ENCODE assay signal across 19 cellular contexts in genomic region chr2:25829377-25829704, GRCh38. TPM values are rescaled to one million over a fixed set of nuclear protein-coding genes. Genes with fewer than 3 reads are reported as not detected.
A peak's percentile ranks its signal among the peaks of the same experiment; 100 is the strongest.
DNase-seq lines count a peak whose midpoint lies in the region; ATAC-seq, FAIRE-seq and TF ChIP-seq lines count a peak whose summit lies in the region.
"Had no signal": no experiment of that assay in that cellular context is flagged by ENCODE, and none has a peak within 500 bp of the region (broad histone marks: within the 10 kb centered on the region; RNA-seq: fewer than 3 reads in every experiment).

No MANE protein-coding gene starts in this region.

- no peak overlapping the region for H3K9ac ChIP-seq in K562 (ENCODE audit: insufficient read depth in 1 of 2, low read depth in 2 of 2, low read length in 2 of 2)

- no peak overlapping the region for H3K4me3 ChIP-seq in K562

- no peak for TF ChIP-seq RAD21 in K562 (CRISPR knock-in tag; conservative IDR thresholded peaks at IDR 0.05 in 1 of 2, IDR thresholded peaks at IDR 0.05 in 1 of 2)

- 94% methylated on average over 1 of the region's 1 CpG for WGBS in K562 (ENCODE audit: insufficient coverage, low coverage, missing lambda C conversion rate)

- peaks cover 20% of the 10 kb centered on the region for H3K79me2 ChIP-seq in K562 (ENCODE audit: control insufficient read depth, insufficient read depth, low read length)

- H3K27ac ChIP-seq in K562 (ENCODE audit: extremely low read depth, low read depth, low read length), result no peak overlapping the region

- no peak overlapping the region for H3K4me2 ChIP-seq in K562 (ENCODE audit: insufficient read depth, low read length)

- TF ChIP-seq POLR2A in K562 (conservative IDR thresholded peaks at IDR 0.05), result no peak

- DNase-seq in stimulated activated naive CD8-positive, alpha-beta T cell treated with anti-CD3 and anti-CD28 coated beads, Interleukin-15, Interleukin-2, amounts not matched to agents 100 U/mL and 50 U/mL, for 24 hours, result no peak
- DNase-seq in K562 (ENCODE audit: extremely low read depth in 1 of 4, low spot score in 3 of 4), result no peak
- DNase-seq in left lobe of liver (ENCODE audit: low spot score), result no peak
- DNase-seq in iPS-NIHi11 (ENCODE audit: low spot score), result no peak
- DNase-seq in cerebellum (ENCODE audit: low spot score), result no peak
- DNase-seq: activated CD4-positive, alpha-beta T cell treated with anti-CD3 and anti-CD28 coated beads, Interleukin-2, amount 10 ng/mL, durations not matched to agents 7 days and 5 days; cerebellar nuclear complex; effector CD8-positive, alpha-beta T cell; naive thymus-derived CD4-positive, alpha-beta T cell; NCI-H146; NCI-H524; right cardiac atrium; T-helper 17 cell had no signal

- peak overlapping the region; percentile 69 for H3K27ac Mint-ChIP-seq in stimulated activated naive CD8-positive, alpha-beta T cell treated with anti-CD3 and anti-CD28 coated beads, Interleukin-15, Interleukin-2, amounts not matched to agents 100 ng/mL and 50 ng/mL, for 24 hours
- H3K27ac Mint-ChIP-seq: activated CD4-positive, alpha-beta T cell treated with anti-CD3 and anti-CD28 coated beads, Interleukin-2, amount 10 ng/mL, durations not matched to agents 7 days and 5 days; T-helper 17 cell had no signal

- H4K20me1 ChIP-seq in K562 (replicated peaks; ENCODE audit: control insufficient read depth, insufficient read depth, low read length), result no peaks in the 10 kb centered on the region

- H3K4me1 ChIP-seq in K562 (replicated peaks in 1 of 2; ENCODE audit: control insufficient read depth in 2 of 2, insufficient read depth in 2 of 2, low read length in 2 of 2), result no peaks in the 10 kb centered on the region; a peak in 2 of 5 replicates

- peaks cover 89% of the 10 kb centered on the region for H3K4me1 Mint-ChIP-seq in stimulated activated naive CD8-positive, alpha-beta T cell treated with anti-CD3 and anti-CD28 coated beads, Interleukin-15, Interleukin-2, amounts not matched to agents 100 ng/mL and 50 ng/mL, for 24 hours (ENCODE audit: low read depth)

- H3K27me3 ChIP-seq in K562 (ENCODE audit: control insufficient read depth in 2 of 2, insufficient read depth in 2 of 2, low read length in 2 of 2), result no peaks in the 10 kb centered on the region

- CTCF ChIA-PET in K562 (lab: Yijun Ruan, JAX; ENCODE audit: low intra/inter-chr PET ratio), result no interaction called here

- peaks cover 10% of the 10 kb centered on the region; the same call in 2 of the 3 replicates for H3K36me3 ChIP-seq in K562 (ENCODE audit: control insufficient read depth, insufficient read depth, low read length)

- peak overlapping the region; percentile 38 for H3K4me3 Mint-ChIP-seq in stimulated activated naive CD8-positive, alpha-beta T cell treated with anti-CD3 and anti-CD28 coated beads, Interleukin-15, Interleukin-2, amounts not matched to agents 100 ng/mL and 50 ng/mL, for 24 hours
- H3K4me3 Mint-ChIP-seq: activated CD4-positive, alpha-beta T cell treated with anti-CD3 and anti-CD28 coated beads, Interleukin-2, amount 10 ng/mL, durations not matched to agents 7 days and 5 days; CD14-positive monocyte had no signal

- in situ Hi-C loops in K562 (cut with MboI), result no loop called here

- H2AFZ ChIP-seq in K562 (ENCODE audit: low read depth, low read length), result no peak overlapping the region

- H3K27me3 Mint-ChIP-seq in stimulated activated naive CD8-positive, alpha-beta T cell treated with anti-CD3 and anti-CD28 coated beads, Interleukin-15, Interleukin-2, amounts not matched to agents 100 ng/mL and 50 ng/mL, for 24 hours, result no peaks in the 10 kb centered on the region
- H3K27me3 Mint-ChIP-seq: activated CD4-positive, alpha-beta T cell treated with anti-CD3 and anti-CD28 coated beads, Interleukin-2, amount 10 ng/mL, durations not matched to agents 7 days and 5 days; naive thymus-derived CD4-positive, alpha-beta T cell; T-helper 17 cell had no signal

- FAIRE-seq in K562 (lab: Jason Lieb, UNC), result no peak
- FAIRE-seq: astrocyte had no signal

- H3K9me3 ChIP-seq in K562 (replicated peaks; ENCODE audit: control insufficient read depth, insufficient read depth, low read depth, low read length), result no peaks in the 10 kb centered on the region

- intact Hi-C loops in K562 (cut with micrococcal nuclease), result no loop called here

- no peaks in the 10 kb centered on the region for H3K9me3 Mint-ChIP-seq in stimulated activated naive CD8-positive, alpha-beta T cell treated with anti-CD3 and anti-CD28 coated beads, Interleukin-15, Interleukin-2, amounts not matched to agents 100 ng/mL and 50 ng/mL, for 24 hours

- TF ChIP-seq EP300 in K562 (IDR thresholded peaks at IDR 0.05; ENCODE audit: low read length), result no peak

- no peak for TF ChIP-seq CTCF in K562 (IDR thresholded peaks at IDR 0.05 in 2 of 3, conservative IDR thresholded peaks at IDR 0.05 in 1 of 3; ENCODE audit: insufficient read depth in 2 of 3, low read depth in 1 of 3, low read length in 3 of 3)

- H3K9me1 ChIP-seq in K562 (ENCODE audit: control insufficient read depth, insufficient read depth, low read length), result no peaks in the 10 kb centered on the region

- POLR2A ChIA-PET in K562 (lab: Yijun Ruan, JAX), result interaction anchor here (0.8 kb wide), 1 partner anchor 677 kb away, joined by 3 read pairs; no protein-coding TSS in a partner anchor

- peaks cover 50% of the 10 kb centered on the region for H3K36me3 Mint-ChIP-seq in stimulated activated naive CD8-positive, alpha-beta T cell treated with anti-CD3 and anti-CD28 coated beads, Interleukin-15, Interleukin-2, amounts not matched to agents 100 ng/mL and 50 ng/mL, for 24 hours (ENCODE audit: low read depth)

- no peak for ATAC-seq in stimulated activated naive CD8-positive, alpha-beta T cell treated with anti-CD3 and anti-CD28 coated beads, Interleukin-15, Interleukin-2, amounts not matched to agents 100 U/mL and 50 U/mL, for 24 hours
- ATAC-seq in K562 (no peak), left lobe of liver (peak; percentile 78), HG02870 (IDR thresholded peaks at IDR 0.05; ENCODE audit: unreplicated experiment) (no peak), HG02610 (IDR thresholded peaks at IDR 0.05; ENCODE audit: unreplicated experiment) (no peak)
- ATAC-seq: esophagus mucosa; naive thymus-derived CD4-positive, alpha-beta T cell; right cardiac atrium; T-helper 17 cell had no signal

- BruUV-seq in K562 (replicated peaks; lab: Mats Ljungman, UMichigan), result no TSS peak

TF ChIP-seq in K562, 482 proteins besides CTCF, POLR2A, EP300 and RAD21:
- no peak for TF ChIP-seq ZNF830 (CRISPR knock-in tag; IDR thresholded peaks at IDR 0.05)
- no peak for TF ChIP-seq CEBPG (CRISPR knock-in tag; IDR thresholded peaks at IDR 0.05)
- TF ChIP-seq CEBPG (tag; conservative IDR thresholded peaks at IDR 0.05 in 1 of 2, IDR thresholded peaks at IDR 0.05 in 1 of 2), result peak; percentile 36 to 70; a peak in 3 of 4 replicates
- peak; percentile 75 for TF ChIP-seq CEBPB (tag; IDR thresholded peaks at IDR 0.05)
- TF ChIP-seq KAT8 (IDR thresholded peaks at IDR 0.05; ENCODE audit: low read depth), result no peak
TF ChIP-seq in K562: peak in this region for 2.

RNA-seq across cellular contexts. Expression of gene ASXL2, which starts 48.9 kb away (rescaled TPM):
- total RNA-seq in K562 (2011; cell fraction: chromatin; rRNA removed; ENCODE audit: low replicate concordance), result 17.1 and 54.2 TPM in 2 replicates
- 6.3 and 9.7 TPM in 2 replicates for total RNA-seq in K562 (2011; cell fraction: nucleolus; rRNA removed)
- 13.3 and 22.9 TPM in 2 replicates for total RNA-seq in K562 (2011; cell fraction: nucleoplasm; rRNA removed)
- total RNA-seq in K562 (2014; rRNA removed) (7.4 and 9.8 TPM in 2 replicates), K562 (2014; rRNA removed; fragmentation: Illumina TruSeq; extraction: Trizol) (9.0 and 9.7 TPM in 2 replicates), K562 (2015; rRNA removed; fragmentation: Illumina TruSeq; extraction: Trizol) (8.6 and 9.1 TPM in 2 replicates), K562 (2021) (23.3 and 25.9 TPM in 2 replicates), left lobe of liver (11.0 TPM), cerebellum (7.9 TPM)
- polyA plus RNA-seq in K562 (2011; rRNA removed) (14.9 and 17.0 TPM in 2 replicates), K562 (2014; fragmentation: Illumina TruSeq; extraction: Trizol) (15.5 and 17.4 TPM in 2 replicates), K562 (2014; fragmentation: Nextera tagmentation; extraction: Ambion mirVana) (1 to 10 TPM; 2.2 to 2.5 TPM), K562 (2014; rRNA removed) (8.8 and 9.5 TPM in 2 replicates)
- 7.3 and 9.0 TPM in 2 replicates for polyA plus RNA-seq in K562 (2011; cell fraction: cytosol; rRNA removed)
- polyA plus RNA-seq in K562 (2011; cell fraction: nucleus; rRNA removed), result 12.3 and 15.5 TPM in 2 replicates
- 10.6 and 11.4 TPM in 2 replicates for polyA plus RNA-seq in K562 (2012)
- polyA minus RNA-seq in K562 (2011; rRNA and poly(A)+ RNA removed), result 33.8 and 34.9 TPM in 2 replicates
- polyA minus RNA-seq in K562 (2011; cell fraction: cytosol; rRNA and poly(A)+ RNA removed), result 13.4 and 14.1 TPM in 2 replicates
- polyA minus RNA-seq in K562 (2011; cell fraction: nucleus; rRNA and poly(A)+ RNA removed), result 9.0 and 14.2 TPM in 2 replicates
